Comparison of ENCODE assay signal across 10 cellular contexts in the genomic region with DNA sequence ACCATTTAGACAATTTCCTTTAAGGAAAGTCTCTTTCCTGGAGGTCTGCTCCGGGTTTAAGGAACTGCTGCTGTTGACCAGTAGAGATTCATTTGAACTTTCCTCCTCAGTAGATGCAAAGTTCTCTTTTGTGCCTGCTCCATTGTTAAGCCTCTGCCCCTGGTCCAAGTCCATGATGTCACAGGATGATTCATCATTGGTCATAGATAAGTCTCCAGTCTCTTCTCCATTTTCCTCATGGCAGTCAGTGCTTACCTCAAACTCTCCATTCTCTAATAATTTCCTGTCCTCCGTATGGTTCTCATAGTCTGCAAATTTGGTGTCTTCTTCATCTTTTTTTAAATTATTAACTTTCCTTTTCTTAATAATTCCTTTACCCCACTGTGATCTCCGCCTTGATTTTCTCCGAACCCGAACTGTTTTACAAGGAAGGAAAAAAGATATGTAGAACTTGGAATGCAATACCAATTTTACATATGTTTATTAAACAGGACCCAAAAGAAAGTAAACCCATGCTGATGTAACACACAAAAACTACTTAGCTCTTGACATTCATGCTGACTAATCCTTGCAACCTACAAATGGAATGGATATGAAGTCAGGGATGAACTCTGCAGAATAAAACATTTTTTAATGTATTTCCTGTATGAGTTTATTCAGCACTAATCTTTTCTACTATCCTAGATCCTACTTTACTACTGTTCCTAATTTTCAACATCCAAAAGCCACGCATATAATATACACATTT.
A peak's percentile ranks its signal among the peaks of the same experiment; 100 is the strongest.
DNase-seq lines count a peak whose midpoint lies in the region; ATAC-seq and TF ChIP-seq lines count a peak whose summit lies in the region.
"Had no signal": no experiment of that assay in that cellular context is flagged by ENCODE, and none has a peak within 500 bp of the region (broad histone marks: within the 10 kb centered on the region; RNA-seq: fewer than 3 reads in every experiment).

No MANE protein-coding gene starts in this region.

- H3K4me3 ChIP-seq in AG04450 (ENCODE audit: low read depth, low read length), result no peak overlapping the region
- H3K4me3 ChIP-seq: skin epidermis had no signal

- no peak for TF ChIP-seq CTCF in AG04450 (IDR thresholded peaks at IDR 0.05; ENCODE audit: low read depth, low read length)

- no peak overlapping the region for H3K4me3 Mint-ChIP-seq in activated CD4-positive, alpha-beta T cell treated with anti-CD3 and anti-CD28 coated beads, Interleukin-2, amount 10 ng/mL, durations not matched to agents 7 days and 5 days
- H3K4me3 Mint-ChIP-seq: activated B cell treated with CpG ODN at 0.5 μM for 24 hours had no signal

- peak overlapping the region; percentile 87 for H3K27ac ChIP-seq in AG04450 (ENCODE audit: low read depth, low read length)

- H3K9me3 ChIP-seq in AG04450 (ENCODE audit: control insufficient read depth, insufficient read depth, low read length), result no peaks in the 10 kb centered on the region

- no peak for ATAC-seq in HG03095 (IDR thresholded peaks at IDR 0.05; ENCODE audit: unreplicated experiment)

- POLR2A ChIA-PET in AG04450 (lab: Yijun Ruan, JAX), result interaction anchor here (1.1 kb wide), 1 partner anchor 94 kb away, joined by 3 read pairs; no protein-coding TSS in a partner anchor
- POLR2A ChIA-PET in activated CD4-positive, alpha-beta T cell treated with anti-CD3 and anti-CD28 coated beads, Interleukin-2, amount 10 ng/mL, durations not matched to agents 7 days and 5 days (lab: Charles Lee), result no interaction called here

- no peaks in the 10 kb centered on the region for H3K27me3 Mint-ChIP-seq in activated CD4-positive, alpha-beta T cell treated with anti-CD3 and anti-CD28 coated beads, Interleukin-2, amount 10 ng/mL, durations not matched to agents 7 days and 5 days
- H3K27me3 Mint-ChIP-seq: activated B cell treated with CpG ODN at 0.5 μM for 24 hours had no signal

- H3K27me3 ChIP-seq in AG04450 (ENCODE audit: control insufficient read depth, insufficient read depth, low read length), result no peaks in the 10 kb centered on the region

- H3K9me3 Mint-ChIP-seq in activated CD4-positive, alpha-beta T cell treated with anti-CD3 and anti-CD28 coated beads, Interleukin-2, amount 10 ng/mL, durations not matched to agents 7 days and 5 days, result no peaks in the 10 kb centered on the region
- H3K9me3 Mint-ChIP-seq: activated B cell treated with CpG ODN at 0.5 μM for 24 hours had no signal

- peaks cover 12% of the 10 kb centered on the region for H3K4me1 Mint-ChIP-seq in activated CD4-positive, alpha-beta T cell treated with anti-CD3 and anti-CD28 coated beads, Interleukin-2, amount 10 ng/mL, durations not matched to agents 7 days and 5 days

- H3K36me3 Mint-ChIP-seq in activated CD4-positive, alpha-beta T cell treated with anti-CD3 and anti-CD28 coated beads, Interleukin-2, amount 10 ng/mL, durations not matched to agents 7 days and 5 days (ENCODE audit: low read depth), result peaks cover 35% of the 10 kb centered on the region

- CTCF ChIA-PET in AG04450 (lab: Charles Lee), result no interaction called here
- CTCF ChIA-PET in activated CD4-positive, alpha-beta T cell treated with anti-CD3 and anti-CD28 coated beads, Interleukin-2, amount 10 ng/mL, durations not matched to agents 7 days and 5 days (lab: Charles Lee), result interaction anchor here (0.8 kb wide), 1 partner anchor 12 kb away, joined by 3 read pairs; no protein-coding TSS in a partner anchor

- DNase-seq in AG04450 (ENCODE audit: low read depth, low spot score) (peak; percentile 47), HPDE6-E6E7 (ENCODE audit: extremely low spot score) (peak; percentile 70), amniotic stem cell (lab: John Stamatoyannopoulos, UW) (peak; percentile 4), islet precursor cell (peak; percentile 61), KG1 (lab: John Stamatoyannopoulos, UW) (no peak), 8988T (no peak)
- DNase-seq in activated CD4-positive, alpha-beta T cell treated with anti-CD3 and anti-CD28 coated beads, Interleukin-2, amount 10 ng/mL, durations not matched to agents 7 days and 5 days, result no peak
- DNase-seq: activated B cell treated with CpG ODN at 0.5 μM for 24 hours had no signal

- H3K27ac Mint-ChIP-seq in activated CD4-positive, alpha-beta T cell treated with anti-CD3 and anti-CD28 coated beads, Interleukin-2, amount 10 ng/mL, durations not matched to agents 7 days and 5 days, result no peak overlapping the region
- H3K27ac Mint-ChIP-seq: activated B cell treated with CpG ODN at 0.5 μM for 24 hours had no signal

Comparison
In these comparisons a context has a peak if more than half of its experiments do, and no peak if none do; other contexts are left out.
1. DNase-seq: peak in AG04450 (single experiment), HPDE6-E6E7 (single experiment), amniotic stem cell (single experiment) and islet precursor cell (single experiment); none in KG1 (single experiment), 8988T (single experiment) and activated CD4-positive, alpha-beta T cell treated with anti-CD3 and anti-CD28 coated beads, Interleukin-2, amount 10 ng/mL, durations not matched to agents 7 days and 5 days (single experiment).